In the genomic region with DNA sequence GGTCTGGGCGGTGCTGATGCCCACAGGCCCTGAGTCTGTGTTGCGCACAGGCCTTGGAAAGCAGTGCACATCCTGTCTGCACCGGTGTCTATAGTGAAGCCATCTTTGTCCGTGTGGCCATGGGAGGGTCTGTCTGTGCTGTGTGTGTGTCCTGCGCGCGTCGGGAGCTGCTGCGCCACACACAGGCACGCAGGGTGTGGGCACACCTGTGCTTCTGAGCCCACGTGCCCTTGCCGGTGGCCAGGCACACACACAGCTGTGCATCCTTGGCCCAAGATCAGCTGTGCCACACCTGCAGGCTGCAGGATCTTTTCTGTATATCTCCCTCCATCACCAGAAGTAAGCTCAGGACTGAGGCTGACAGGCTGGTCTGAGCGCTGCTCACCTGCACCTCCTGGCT, we compare ENCODE assay signal across 1 cellular context.
TF ChIP-seq lines count a peak whose summit lies in the region.

No MANE protein-coding gene starts in this region.

TF ChIP-seq in SK-N-SH, 30 proteins besides CTCF, POLR2A, EP300 and RAD21 (continued from another document):
- TF ChIP-seq, protein P1, sequence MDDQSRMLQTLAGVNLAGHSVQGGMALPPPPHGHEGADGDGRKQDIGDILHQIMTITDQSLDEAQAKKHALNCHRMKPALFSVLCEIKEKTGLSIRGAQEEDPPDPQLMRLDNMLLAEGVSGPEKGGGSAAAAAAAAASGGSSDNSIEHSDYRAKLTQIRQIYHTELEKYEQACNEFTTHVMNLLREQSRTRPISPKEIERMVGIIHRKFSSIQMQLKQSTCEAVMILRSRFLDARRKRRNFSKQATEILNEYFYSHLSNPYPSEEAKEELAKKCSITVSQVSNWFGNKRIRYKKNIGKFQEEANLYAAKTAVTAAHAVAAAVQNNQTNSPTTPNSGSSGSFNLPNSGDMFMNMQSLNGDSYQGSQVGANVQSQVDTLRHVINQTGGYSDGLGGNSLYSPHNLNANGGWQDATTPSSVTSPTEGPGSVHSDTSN (IDR thresholded peaks at IDR 0.05), result no peak
- TF ChIP-seq SIN3A (IDR thresholded peaks at IDR 0.05; ENCODE audit: borderline replicate concordance, low read depth, low read length) (no peak), EZH2phosphoT487 (IDR thresholded peaks at IDR 0.05; ENCODE audit: borderline replicate concordance, low read depth) (no peak), GATA2 (CRISPR knock-in tag; IDR thresholded peaks at IDR 0.05) (no peak), NFIC (IDR thresholded peaks at IDR 0.05; ENCODE audit: borderline replicate concordance) (no peak), TEAD4 (IDR thresholded peaks at IDR 0.05; ENCODE audit: borderline replicate concordance, insufficient read depth) (no peak), ELF1 (IDR thresholded peaks at IDR 0.05) (no peak), RCOR1 (IDR thresholded peaks at IDR 0.05; ENCODE audit: low read length) (no peak), FOXM1 (IDR thresholded peaks at IDR 0.05; ENCODE audit: low read depth) (no peak), YY1 (IDR thresholded peaks at IDR 0.05; ENCODE audit: low read depth) (no peak)
- TF ChIP-seq, protein P2, sequence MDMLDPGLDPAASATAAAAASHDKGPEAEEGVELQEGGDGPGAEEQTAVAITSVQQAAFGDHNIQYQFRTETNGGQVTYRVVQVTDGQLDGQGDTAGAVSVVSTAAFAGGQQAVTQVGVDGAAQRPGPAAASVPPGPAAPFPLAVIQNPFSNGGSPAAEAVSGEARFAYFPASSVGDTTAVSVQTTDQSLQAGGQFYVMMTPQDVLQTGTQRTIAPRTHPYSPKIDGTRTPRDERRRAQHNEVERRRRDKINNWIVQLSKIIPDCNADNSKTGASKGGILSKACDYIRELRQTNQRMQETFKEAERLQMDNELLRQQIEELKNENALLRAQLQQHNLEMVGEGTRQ (IDR thresholded peaks at IDR 0.05; ENCODE audit: borderline replicate concordance, low read depth, low read length), result no peak
- TF ChIP-seq, protein P3, sequence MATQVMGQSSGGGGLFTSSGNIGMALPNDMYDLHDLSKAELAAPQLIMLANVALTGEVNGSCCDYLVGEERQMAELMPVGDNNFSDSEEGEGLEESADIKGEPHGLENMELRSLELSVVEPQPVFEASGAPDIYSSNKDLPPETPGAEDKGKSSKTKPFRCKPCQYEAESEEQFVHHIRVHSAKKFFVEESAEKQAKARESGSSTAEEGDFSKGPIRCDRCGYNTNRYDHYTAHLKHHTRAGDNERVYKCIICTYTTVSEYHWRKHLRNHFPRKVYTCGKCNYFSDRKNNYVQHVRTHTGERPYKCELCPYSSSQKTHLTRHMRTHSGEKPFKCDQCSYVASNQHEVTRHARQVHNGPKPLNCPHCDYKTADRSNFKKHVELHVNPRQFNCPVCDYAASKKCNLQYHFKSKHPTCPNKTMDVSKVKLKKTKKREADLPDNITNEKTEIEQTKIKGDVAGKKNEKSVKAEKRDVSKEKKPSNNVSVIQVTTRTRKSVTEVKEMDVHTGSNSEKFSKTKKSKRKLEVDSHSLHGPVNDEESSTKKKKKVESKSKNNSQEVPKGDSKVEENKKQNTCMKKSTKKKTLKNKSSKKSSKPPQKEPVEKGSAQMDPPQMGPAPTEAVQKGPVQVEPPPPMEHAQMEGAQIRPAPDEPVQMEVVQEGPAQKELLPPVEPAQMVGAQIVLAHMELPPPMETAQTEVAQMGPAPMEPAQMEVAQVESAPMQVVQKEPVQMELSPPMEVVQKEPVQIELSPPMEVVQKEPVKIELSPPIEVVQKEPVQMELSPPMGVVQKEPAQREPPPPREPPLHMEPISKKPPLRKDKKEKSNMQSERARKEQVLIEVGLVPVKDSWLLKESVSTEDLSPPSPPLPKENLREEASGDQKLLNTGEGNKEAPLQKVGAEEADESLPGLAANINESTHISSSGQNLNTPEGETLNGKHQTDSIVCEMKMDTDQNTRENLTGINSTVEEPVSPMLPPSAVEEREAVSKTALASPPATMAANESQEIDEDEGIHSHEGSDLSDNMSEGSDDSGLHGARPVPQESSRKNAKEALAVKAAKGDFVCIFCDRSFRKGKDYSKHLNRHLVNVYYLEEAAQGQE (IDR thresholded peaks at IDR 0.05; ENCODE audit: low read depth, low read length), result no peak
